In the genomic region with DNA sequence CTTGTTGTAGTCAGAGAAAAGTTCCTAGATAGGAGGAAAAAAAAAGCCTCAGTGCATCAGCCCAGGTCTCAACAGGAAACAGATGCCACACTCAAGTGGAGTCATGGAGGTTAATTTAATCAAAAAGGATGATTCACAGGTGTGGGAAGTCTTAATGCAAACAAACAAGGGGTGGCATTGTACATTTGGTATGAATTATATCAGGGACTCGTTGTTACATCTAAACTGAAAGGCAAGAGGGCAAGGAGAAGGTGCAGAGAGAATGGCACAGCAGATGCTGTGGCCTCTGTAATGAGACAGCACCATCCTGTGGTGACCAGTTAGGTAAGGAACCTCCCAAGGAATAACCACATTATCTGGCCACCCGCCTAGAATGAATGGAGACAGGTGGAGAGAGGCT, we compare ENCODE assay signal across 17 cellular contexts.
A peak's percentile ranks its signal among the peaks of the same experiment; 100 is the strongest.
DNase-seq lines count a peak whose midpoint lies in the region; ATAC-seq and TF ChIP-seq lines count a peak whose summit lies in the region.
"Had no signal": no experiment of that assay in that cellular context is flagged by ENCODE, and none has a peak within 500 bp of the region (broad histone marks: within the 10 kb centered on the region; RNA-seq: fewer than 3 reads in every experiment).

No MANE protein-coding gene starts in this region.

- H3K9me3 ChIP-seq in WERI-Rb-1 (ENCODE audit: severe bottlenecking), result no peaks in the 10 kb centered on the region
- H3K9me3 ChIP-seq in left ventricle myocardium inferior (replicated peaks), result no peaks in the 10 kb centered on the region
- H3K9me3 ChIP-seq: A549, stomach had no signal

- 0 out of 2 replicates have a peak, but pooled peaks have one; percentile 13 for TF ChIP-seq CTCF in WERI-Rb-1 (IDR thresholded peaks at IDR 0.05; ENCODE audit: low read depth, low read length)
- no peak for TF ChIP-seq CTCF in left ventricle myocardium inferior (IDR thresholded peaks at IDR 0.05; ENCODE audit: borderline replicate concordance)

- ATAC-seq in GM21786 (IDR thresholded peaks at IDR 0.05; ENCODE audit: unreplicated experiment) (no peak), left cardiac atrium (no peak)
- ATAC-seq: A549 had no signal

- H3K27ac ChIP-seq in WERI-Rb-1 (no peak overlapping the region), left ventricle myocardium inferior (replicated peaks) (no peak overlapping the region)
- H3K27ac ChIP-seq: A549, SK-N-MC, stomach had no signal

- H3K27me3 ChIP-seq in WERI-Rb-1 (ENCODE audit: insufficient read depth, low read depth, severe bottlenecking) (no peaks in the 10 kb centered on the region), left ventricle myocardium inferior (ENCODE audit: low read depth) (no peaks in the 10 kb centered on the region)
- H3K27me3 ChIP-seq: stomach had no signal

- intact Hi-C loops in left ventricle myocardium inferior (cut with micrococcal nuclease), result no loop called here
- intact Hi-C loops in left cardiac atrium (cut with DNase I), result no loop called here

- no peaks in the 10 kb centered on the region for H3K4me1 ChIP-seq in left ventricle myocardium inferior
- H3K4me1 ChIP-seq: A549, stomach had no signal

- H3K36me3 ChIP-seq in WERI-Rb-1, result no peaks in the 10 kb centered on the region
- no peaks in the 10 kb centered on the region for H3K36me3 ChIP-seq in left ventricle myocardium inferior

- no peak overlapping the region for H3K4me3 ChIP-seq in WERI-Rb-1 (ENCODE audit: low read depth, low read length)
- H3K4me3 ChIP-seq in left ventricle myocardium inferior, result no peak overlapping the region
- H3K4me3 ChIP-seq: A549, SK-N-MC, stomach had no signal

- DNase-seq in NCI-H2227 (lab: John Stamatoyannopoulos, UW; ENCODE audit: unreplicated experiment) (peak; percentile 48), NCI-H2227 treated with DMSO at 0.1 percent for 48 hours (lab: John Stamatoyannopoulos, UW) (no peak), NCI-H345 treated with DMSO at 0.1 percent for 48 hours (lab: John Stamatoyannopoulos, UW; ENCODE audit: unreplicated experiment) (peak; percentile 37), WERI-Rb-1 (no peak), left ventricle myocardium inferior (no peak), left cardiac atrium (no peak), SKM-1 (lab: John Stamatoyannopoulos, UW; ENCODE audit: unreplicated experiment) (no peak)
- DNase-seq: activated naive CD4-positive, alpha-beta T cell treated with anti-CD3 and anti-CD28 coated beads for 36 hours; foreskin melanocyte; HFFc6; immature natural killer cell; nucleus accumbens; small intestine; stomach had no signal

Comparison
In these comparisons a context has a peak if more than half of its experiments do, and no peak if none do; other contexts are left out.
1. DNase-seq: peak in NCI-H2227 (single experiment) and NCI-H345 treated with DMSO at 0.1 percent for 48 hours (single experiment); none in NCI-H2227 treated with DMSO at 0.1 percent for 48 hours (single experiment), WERI-Rb-1 (single experiment), left ventricle myocardium inferior (single experiment), left cardiac atrium (single experiment) and SKM-1 (single experiment).